Comparison of ENCODE assay signal across 13 cellular contexts in genomic region chrX:86604620-86605019, GRCh38.
DNase-seq lines count a peak whose midpoint lies in the region; ATAC-seq, FAIRE-seq and TF ChIP-seq lines count a peak whose summit lies in the region.
"Had no signal": no experiment of that assay in that cellular context is flagged by ENCODE, and none has a peak within 500 bp of the region (broad histone marks: within the 10 kb centered on the region; RNA-seq: fewer than 3 reads in every experiment).

No MANE protein-coding gene starts in this region.

- DNase-seq in MM.1S = peak; percentile 18
- DNase-seq in bronchial epithelial cell (ENCODE audit: low read depth) = peak; percentile 1
- no peak for DNase-seq in EL
- DNase-seq in HUDEP-2 (lab: John Stamatoyannopoulos, UW; ENCODE audit: unreplicated experiment in 76 of 76) = no peak
- no peak for DNase-seq in heart right ventricle
- DNase-seq: activated naive CD4-positive, alpha-beta T cell treated with Interleukin-2 at 50 U/mL for 16 hours; effector memory CD4-positive, alpha-beta T cell; KG1; NCI-H1930; NCI-H526 treated with DMSO at 0.1 percent for 48 hours; SJCRH30 had no signal

- TF ChIP-seq CTCF in MM.1S (IDR thresholded peaks at IDR 0.05; ENCODE audit: low read length) (no peak), bronchial epithelial cell (IDR thresholded peaks at IDR 0.05; ENCODE audit: insufficient read depth, low read length, severe bottlenecking) (no peak), heart right ventricle (IDR thresholded peaks at IDR 0.05) (no peak)

- H4K20me1 ChIP-seq in MM.1S (ENCODE audit: insufficient read depth, low read length) = no peaks in the 10 kb centered on the region

- no peak overlapping the region for H2AFZ ChIP-seq in MM.1S (ENCODE audit: low read length)

- no peak overlapping the region for H3K4me2 ChIP-seq in MM.1S (ENCODE audit: low read depth, low read length)

- no peak overlapping the region for H3K27ac ChIP-seq in MM.1S (ENCODE audit: low read length)
- H3K27ac ChIP-seq in heart right ventricle = no peak overlapping the region
- H3K27ac ChIP-seq: SJCRH30 had no signal

- H3K9me2 ChIP-seq in MM.1S (replicated peaks; ENCODE audit: insufficient read depth, low read length) = no peaks in the 10 kb centered on the region

- H3K27me3 ChIP-seq in MM.1S (replicated peaks; ENCODE audit: insufficient read depth, low read length) (no peaks in the 10 kb centered on the region), bronchial epithelial cell (ENCODE audit: control insufficient read depth, insufficient read depth, low read length) (no peaks in the 10 kb centered on the region), heart right ventricle (no peaks in the 10 kb centered on the region)
- H3K27me3 ChIP-seq: SJCRH30 had no signal

- H3K9ac ChIP-seq in MM.1S (ENCODE audit: low read length) = no peak overlapping the region

- intact Hi-C loops in heart right ventricle (cut with DNase I) = no loop called here

- ATAC-seq in GM18858 (IDR thresholded peaks at IDR 0.05; ENCODE audit: unreplicated experiment) (peak; percentile 96), GM21576 (IDR thresholded peaks at IDR 0.05; ENCODE audit: unreplicated experiment) (peak; percentile 95), heart right ventricle (no peak)

- H3K4me1 ChIP-seq in MM.1S (ENCODE audit: low read length) (no peaks in the 10 kb centered on the region), heart right ventricle (no peaks in the 10 kb centered on the region)
- H3K4me1 ChIP-seq: SJCRH30 had no signal

- H3K4me3 ChIP-seq in MM.1S (ENCODE audit: low read length) = no peak overlapping the region
- H3K4me3 ChIP-seq in bronchial epithelial cell (ENCODE audit: low read depth, low read length) = no peak overlapping the region
- no peak overlapping the region for H3K4me3 ChIP-seq in heart right ventricle
- H3K4me3 ChIP-seq: SJCRH30 had no signal

- H3F3A ChIP-seq in MM.1S (ENCODE audit: insufficient read depth, low read length) = no peaks in the 10 kb centered on the region

- no peaks in the 10 kb centered on the region for H3K79me2 ChIP-seq in MM.1S (ENCODE audit: low read length)

- H3K9me3 ChIP-seq in MM.1S (replicated peaks; ENCODE audit: insufficient read depth, low read length) (no peaks in the 10 kb centered on the region), heart right ventricle (peaks cover 0 to 7% (median 0%) of the 10 kb centered on the region in 11 donors)
- H3K9me3 ChIP-seq: SJCRH30 had no signal

- 36 to 47% methylated on average over 2 of the region's 2 CpGs for WGBS in heart right ventricle, 2 donors

- no peaks in the 10 kb centered on the region for H3K36me3 ChIP-seq in MM.1S (replicated peaks; ENCODE audit: insufficient read depth, low read length)
- H3K36me3 ChIP-seq in bronchial epithelial cell (ENCODE audit: control insufficient read depth, insufficient read depth, low read length) = no peaks in the 10 kb centered on the region
- no peaks in the 10 kb centered on the region for H3K36me3 ChIP-seq in heart right ventricle
- H3K36me3 ChIP-seq: SJCRH30 had no signal

- FAIRE-seq in bronchial epithelial cell (lab: Jason Lieb, UNC) = no peak

Comparison
In these comparisons a context has a peak if more than half of its experiments do, and no peak if none do; other contexts are left out.
1. ATAC-seq: peak in GM18858 (single experiment) and GM21576 (single experiment); none in heart right ventricle (0 of 8).
2. DNase-seq: peak in MM.1S (single experiment) and bronchial epithelial cell (single experiment); none in EL (single experiment), HUDEP-2 (0 of 76) and heart right ventricle (0 of 2).